ENCODE assay signal across 8 cellular contexts in genomic region chr4:78899302-78899701, GRCh38.
"Had no signal": no experiment of that assay in that cellular context is flagged by ENCODE, and none has a peak within 500 bp of the region (broad histone marks: within the 10 kb centered on the region; RNA-seq: fewer than 3 reads in every experiment).

No MANE protein-coding gene starts in this region.

- DNase-seq: GDM1, GF-D8 had no signal

- ATAC-seq: GM12878 had no signal

- H3K4me3 ChIP-seq: GM12878 had no signal

- FAIRE-seq: G401.6, GM12878, GM12891, GM12892, GM18507, GM19239 had no signal
